ENCODE assay signal across 8 cellular contexts in genomic region chr1:160097196-160097910, GRCh38. TPM values are rescaled to one million over a fixed set of nuclear protein-coding genes. Genes with fewer than 3 reads are reported as not detected.
DNase-seq lines count a peak whose midpoint lies in the region; ATAC-seq, FAIRE-seq and TF ChIP-seq lines count a peak whose summit lies in the region.

No MANE protein-coding gene starts in this region.

- DNase-seq in heart left ventricle (no peak), left ventricle myocardium superior (no peak), body of pancreas (no peak), tibial artery (no peak), D721Med (ENCODE audit: insufficient read length, low spot score) (no peak), D341Med (ENCODE audit: low spot score) (no peak), iPS-NIHi11 (ENCODE audit: low spot score) (no peak)

- peaks cover 0 to 28% (median 9%) of the 10 kb centered on the region in 9 donors for H3K36me3 ChIP-seq in heart left ventricle
- H3K36me3 ChIP-seq in body of pancreas (replicated peaks in 1 of 2; ENCODE audit: insufficient read depth in 1 of 2, low read depth in 2 of 2), result no peaks in the 10 kb centered on the region
- peaks cover 26 to 32% (median 27%) of the 10 kb centered on the region in 3 donors for H3K36me3 ChIP-seq in tibial artery

- 80 to 88% (median 86%) methylated on average over 5 of the region's 5 CpGs for WGBS in heart left ventricle, 4 donors
- WGBS in body of pancreas, 2 donors, result 67 to 73% methylated on average over 4 to 5 of the region's 5 CpGs

- H3K27ac ChIP-seq in heart left ventricle (peak overlapping the region in 5 of 12 donors; percentile 74 to 94 (median 85)), body of pancreas (peak overlapping the region in 3 of 4 donors; percentile 87 to 93 (median 91)), tibial artery (peak overlapping the region; percentile 96 to 99)

- no peak for FAIRE-seq in D721Med (lab: Jason Lieb, UNC)

- TF ChIP-seq POLR2A in heart left ventricle (IDR thresholded peaks at IDR 0.05) (no peak), body of pancreas (IDR thresholded peaks at IDR 0.05) (no peak)

- H3K27me3 ChIP-seq in heart left ventricle (no peaks in the 10 kb centered on the region), body of pancreas (no peaks in the 10 kb centered on the region), mononuclear cell (ENCODE audit: insufficient read depth, low read length) (no peaks in the 10 kb centered on the region), tibial artery (no peaks in the 10 kb centered on the region)

- H3K4me3 ChIP-seq in heart left ventricle (peak overlapping the region in 11 of 12 donors; percentile 54 to 99 (median 80)), body of pancreas (peak overlapping the region in 1 of 2 donors; percentile 79), mononuclear cell (ENCODE audit: low read length) (peak overlapping the region; percentile 67), tibial artery (peak overlapping the region; percentile 96)

- no peak for TF ChIP-seq CTCF in heart left ventricle (IDR thresholded peaks at IDR 0.05)
- no peak for TF ChIP-seq CTCF in body of pancreas (IDR thresholded peaks at IDR 0.05)
- TF ChIP-seq CTCF in tibial artery (IDR thresholded peaks at IDR 0.05), result no peak
- no peak for TF ChIP-seq CTCF in D721Med (IDR thresholded peaks at IDR 0.05; ENCODE audit: insufficient read depth, missing control alignments)

- intact Hi-C loops in heart left ventricle (cut with DNase I) (loop anchor here in 4 of 10 donors (5.0 to 10.0 kb wide), 4 partner anchors 155 to 277 kb away; partner anchors contain the start of gene PEX19 (in 1 of the 4)), left ventricle myocardium superior (cut with micrococcal nuclease) (no loop called here), body of pancreas (cut with DNase I) (no loop called here), tibial artery (cut with DNase I; ENCODE audit: low total_unique reads) (no loop called here)

- ATAC-seq in heart left ventricle, result no peak
- ATAC-seq in left ventricle myocardium superior, result no peak
- ATAC-seq in body of pancreas, result no peak

- H3K4me1 ChIP-seq in heart left ventricle (peaks cover 7 to 44% (median 31%) of the 10 kb centered on the region in 12 donors), body of pancreas (peaks cover 63% of the 10 kb centered on the region), mononuclear cell (ENCODE audit: insufficient read depth, low read length) (peaks cover 59% of the 10 kb centered on the region), tibial artery (peaks cover 0 to 74% (median 49%) of the 10 kb centered on the region in 4 donors)

- no peaks in the 10 kb centered on the region for H3K9me3 ChIP-seq in heart left ventricle
- no peaks in the 10 kb centered on the region for H3K9me3 ChIP-seq in body of pancreas
- H3K9me3 ChIP-seq in mononuclear cell (ENCODE audit: low read depth, low read length), result no peaks in the 10 kb centered on the region
- no peaks in the 10 kb centered on the region for H3K9me3 ChIP-seq in tibial artery

RNA-seq across cellular contexts. Expression of gene IGSF8, which starts 1.1 kb away (rescaled TPM):
- total RNA-seq in heart left ventricle, result 10 to 100 TPM; 23.1 to 49.3 (median 24.8) TPM
- polyA plus RNA-seq in heart left ventricle, result 10 to 100 TPM; 15.0 to 30.3 TPM
- total RNA-seq in left ventricle myocardium superior, result 19.2 TPM
- total RNA-seq in body of pancreas, result 10 to 100 TPM; 18.4 to 46.8 TPM
- 12.9 TPM for total RNA-seq in mononuclear cell

RNA-seq across cellular contexts. Expression of gene KCNJ9, which starts 16.0 kb away (rescaled TPM):
- under 1 TPM in 2 of 9 donors, not detected in 7; 0.06 to 0.29 TPM for total RNA-seq in heart left ventricle
- under 1 TPM in 1 of 2 donors, not detected in 1; 0.08 TPM for polyA plus RNA-seq in heart left ventricle
- total RNA-seq in left ventricle myocardium superior, result not detected
- not detected for total RNA-seq in body of pancreas
- total RNA-seq in mononuclear cell, result not detected

RNA-seq across cellular contexts. Expression of gene ATP1A2, which starts 18.2 kb away (rescaled TPM):
- total RNA-seq in heart left ventricle, result 100 to 1,000 TPM; 115 to 393 (median 280) TPM
- 10 to 100 TPM; 29.5 to 79.3 TPM for polyA plus RNA-seq in heart left ventricle
- total RNA-seq in left ventricle myocardium superior, result 243 TPM
- 10 to 100 TPM in 1 of 2 donors, 1 to 10 TPM in 1; 1.6 to 41.2 TPM for total RNA-seq in body of pancreas
- total RNA-seq in mononuclear cell, result 0.10 TPM

RNA-seq across cellular contexts. Expression of gene KCNJ10, which starts 27.4 kb away (rescaled TPM):
- total RNA-seq in heart left ventricle (1 to 10 TPM in 1 of 9 donors, under 1 TPM in 1, not detected in 7; 0.48 to 1.1 TPM), left ventricle myocardium superior (not detected), body of pancreas (not detected), mononuclear cell (not detected)
- under 1 TPM in 1 of 2 donors, not detected in 1; 0.08 TPM for polyA plus RNA-seq in heart left ventricle

RNA-seq across cellular contexts. Expression of gene ATP1A4, which starts 54.0 kb away (rescaled TPM):
- total RNA-seq in heart left ventricle, result 1 to 10 TPM in 1 of 9 donors, under 1 TPM in 3, not detected in 5; 0.09 to 1.3 (median 0.29) TPM
- under 1 TPM in 1 of 2 donors, not detected in 1; 0.12 TPM for polyA plus RNA-seq in heart left ventricle
- not detected for total RNA-seq in left ventricle myocardium superior
- not detected for total RNA-seq in body of pancreas
- under 0.01 TPM for total RNA-seq in mononuclear cell
